ENCODE assay signal across 1 cellular context in genomic region chr9:33391111-33391771, GRCh38.
TF ChIP-seq lines count a peak whose summit lies in the region.

No MANE protein-coding gene starts in this region.

TF ChIP-seq in HEK293, 187 proteins besides CTCF, POLR2A, EP300 and RAD21 (continued from another document):
- TF ChIP-seq ZNF366 (tag by site-specific recombination; conservative IDR thresholded peaks at IDR 0.05) (0 out of 2 replicates have a peak, but pooled peaks have one; percentile 16), ZNF335 (tag by site-specific recombination; conservative IDR thresholded peaks at IDR 0.05) (peak; percentile 28; the same call in 1 of the 2 replicates), PRDM1 (tag by site-specific recombination; IDR thresholded peaks at IDR 0.05) (peak; percentile 55; the same call in 1 of the 2 replicates), ZNF600 (tag by site-specific recombination; IDR thresholded peaks at IDR 0.05) (peak; percentile 11; the same call in 1 of the 2 replicates), ZXDB (tag by site-specific recombination; IDR thresholded peaks at IDR 0.05) (peak; percentile 66), ZNF10 (tag by site-specific recombination; IDR thresholded peaks at IDR 0.05) (0 out of 2 replicates have a peak, but pooled peaks have one; percentile 16), ZNF558 (tag by site-specific recombination; IDR thresholded peaks at IDR 0.05) (0 out of 2 replicates have a peak, but pooled peaks have one; percentile 42)
